Comparison of ENCODE assay signal across 1 cellular context in the genomic region with DNA sequence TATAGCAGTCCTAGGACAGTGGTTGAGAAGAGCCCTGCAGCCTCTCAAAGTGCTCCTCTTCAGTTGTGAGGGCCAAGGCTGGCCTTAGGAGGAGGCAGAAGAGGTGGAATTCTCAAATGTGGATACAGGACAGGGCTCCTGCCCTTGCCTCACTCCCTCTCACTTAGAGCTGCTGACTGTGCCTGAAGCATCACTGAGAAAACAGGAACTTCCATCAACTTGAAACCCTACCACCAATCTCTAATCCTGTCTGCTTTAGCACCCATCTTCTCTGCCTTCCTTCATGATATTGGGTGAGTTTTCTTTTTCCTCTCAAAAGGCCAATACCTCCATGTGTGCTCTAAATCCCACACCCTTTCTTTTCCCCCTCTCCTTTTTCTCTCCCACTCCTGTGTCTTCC.
TF ChIP-seq lines count a peak whose summit lies in the region.

No MANE protein-coding gene starts in this region.

TF ChIP-seq in GM12878, 131 proteins besides CTCF, POLR2A, EP300 and RAD21:
- TF ChIP-seq ESRRA (IDR thresholded peaks at IDR 0.05; ENCODE audit: low read length) (no peak), IRF4 (IDR thresholded peaks at IDR 0.05; ENCODE audit: low read depth, low read length) (no peak), SREBF2 (IDR thresholded peaks at IDR 0.05; ENCODE audit: low read length) (no peak), TCF7 (IDR thresholded peaks at IDR 0.05; ENCODE audit: borderline replicate concordance) (no peak), SUPT20H (IDR thresholded peaks at IDR 0.05; ENCODE audit: borderline replicate concordance, control insufficient read depth, low read depth, low read length) (no peak), CHD2 (IDR thresholded peaks at IDR 0.05; ENCODE audit: borderline replicate concordance, low read depth, low read length) (no peak), MYB (IDR thresholded peaks at IDR 0.05; ENCODE audit: borderline replicate concordance, low read depth, low read length) (no peak), PRDM15 (CRISPR knock-in tag; IDR thresholded peaks at IDR 0.05) (no peak), JUND (IDR thresholded peaks at IDR 0.05; ENCODE audit: low read depth, low read length) (no peak), ATF7 (IDR thresholded peaks at IDR 0.05; ENCODE audit: low read depth) (no peak), NFYA (IDR thresholded peaks at IDR 0.05; ENCODE audit: borderline replicate concordance, low read depth, low read length) (no peak), ZBTB40 (IDR thresholded peaks at IDR 0.05; ENCODE audit: borderline replicate concordance) (no peak)
